In the genomic region with DNA sequence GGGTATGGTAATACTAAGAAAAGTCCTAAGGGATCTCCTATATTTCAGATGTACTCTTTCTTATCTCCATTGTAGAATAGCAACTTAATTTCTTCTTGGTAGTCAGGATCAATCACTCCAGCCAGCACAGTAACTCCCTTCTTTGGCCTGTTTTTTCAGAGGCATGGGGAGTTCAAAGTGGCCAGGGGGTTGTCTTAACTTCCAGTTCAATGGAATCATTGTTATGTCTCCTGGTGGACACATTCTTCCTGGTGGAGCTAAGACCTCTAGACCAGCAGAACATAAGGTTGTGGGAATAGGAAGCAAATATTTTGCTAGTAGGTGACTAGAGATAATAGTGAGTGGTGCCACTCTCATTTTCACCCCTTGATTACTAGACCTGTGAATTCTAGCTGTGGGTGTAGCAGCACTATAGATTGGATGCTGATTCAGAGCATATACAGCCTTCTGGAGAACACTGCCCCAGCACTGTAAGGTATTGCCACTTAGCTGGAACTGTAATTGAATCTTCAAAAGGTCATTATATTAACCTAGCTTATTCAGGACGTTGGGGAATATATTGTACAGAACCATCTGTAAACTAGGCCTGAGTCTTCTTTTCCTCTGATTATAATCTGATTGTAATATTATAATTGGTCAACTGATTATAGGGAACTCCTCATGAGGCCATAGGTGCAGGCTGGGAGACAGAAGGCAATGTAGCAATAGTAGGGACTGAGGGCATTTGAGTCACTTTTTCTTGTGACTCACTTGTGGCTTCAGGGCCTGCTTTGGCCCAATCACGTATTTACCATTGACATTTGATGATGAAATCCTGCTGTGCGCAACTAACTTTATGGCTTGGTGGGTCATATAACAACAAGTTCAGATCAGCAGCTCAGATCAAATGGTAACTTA, we compare ENCODE assay signal across 1 cellular context.
TF ChIP-seq lines count a peak whose summit lies in the region.

No MANE protein-coding gene starts in this region.

TF ChIP-seq in HEK293, 187 proteins besides CTCF, POLR2A, EP300 and RAD21 (continued from another document and continues in another):
- TF ChIP-seq ZNF10 (tag by site-specific recombination; IDR thresholded peaks at IDR 0.05) (peak; percentile 87), ZNF19 (tag by site-specific recombination; IDR thresholded peaks at IDR 0.05; ENCODE audit: low read depth) (no peak), EGR2 (tag by site-specific recombination; IDR thresholded peaks at IDR 0.05; ENCODE audit: low read depth) (no peak), ATF2 (tag by site-specific recombination; IDR thresholded peaks at IDR 0.05; ENCODE audit: low read depth) (peak; percentile 91), ZNF138 (tag by site-specific recombination; IDR thresholded peaks at IDR 0.05; ENCODE audit: borderline replicate concordance) (no peak), ZNF362 (tag by site-specific recombination; IDR thresholded peaks at IDR 0.05) (peak; percentile 29; the same call in 1 of the 2 replicates), ZNF747 (tag by site-specific recombination; IDR thresholded peaks at IDR 0.05) (no peak), ZNF529 (tag by site-specific recombination; IDR thresholded peaks at IDR 0.05; ENCODE audit: insufficient replicate concordance) (no peak), ZNF521 (tag by site-specific recombination; IDR thresholded peaks at IDR 0.05) (no peak), ZNF114 (tag by site-specific recombination; IDR thresholded peaks at IDR 0.05) (no peak), ZNF692 (tag by site-specific recombination; IDR thresholded peaks at IDR 0.05) (peak; percentile 83; the same call in 1 of the 2 replicates), HOXD13 (CRISPR knock-in tag; IDR thresholded peaks at IDR 0.05; ENCODE audit: borderline replicate concordance) (no peak), SP3 (tag by site-specific recombination; IDR thresholded peaks at IDR 0.05) (peak; percentile 51; the same call in 1 of the 2 replicates), ZNF148 (tag by site-specific recombination; IDR thresholded peaks at IDR 0.05; ENCODE audit: borderline replicate concordance) (no peak), ZBTB17 (tag by site-specific recombination; IDR thresholded peaks at IDR 0.05) (0 out of 2 replicates have a peak, but pooled peaks have one; percentile 40), ZNF626 (tag by site-specific recombination; IDR thresholded peaks at IDR 0.05) (no peak), ZFP41 (tag by site-specific recombination; IDR thresholded peaks at IDR 0.05; ENCODE audit: borderline replicate concordance) (no peak), ZNF707 (tag by site-specific recombination; IDR thresholded peaks at IDR 0.05) (no peak), KLF9 (tag by site-specific recombination; IDR thresholded peaks at IDR 0.05; ENCODE audit: low read depth) (peak; percentile 17; the same call in 1 of the 2 replicates), GLI2 (tag by site-specific recombination; IDR thresholded peaks at IDR 0.05; ENCODE audit: borderline replicate concordance, low read depth) (peak; percentile 88), ZNF18 (tag by site-specific recombination; IDR thresholded peaks at IDR 0.05) (0 out of 2 replicates have a peak, but pooled peaks have one; percentile 24), ZNF624 (tag by site-specific recombination; IDR thresholded peaks at IDR 0.05) (no peak), ZNF311 (tag by site-specific recombination; IDR thresholded peaks at IDR 0.05; ENCODE audit: borderline replicate concordance) (no peak), ZNF266 (tag by site-specific recombination; IDR thresholded peaks at IDR 0.05; ENCODE audit: low read depth) (no peak), ZNF76 (tag by site-specific recombination; IDR thresholded peaks at IDR 0.05; ENCODE audit: borderline replicate concordance, low read depth) (no peak), WT1 (tag by site-specific recombination; IDR thresholded peaks at IDR 0.05) (0 out of 2 replicates have a peak, but pooled peaks have one; percentile 32), ZNF580 (tag by site-specific recombination; IDR thresholded peaks at IDR 0.05) (peak; percentile 80), ZNF501 (tag by site-specific recombination; IDR thresholded peaks at IDR 0.05) (peak; percentile 63; the same call in 1 of the 2 replicates), ZBTB1 (tag by site-specific recombination; IDR thresholded peaks at IDR 0.05) (peak; percentile 71; the same call in 1 of the 2 replicates), IKZF3 (tag by site-specific recombination; IDR thresholded peaks at IDR 0.05) (peak; percentile 63), OVOL3 (tag by site-specific recombination; IDR thresholded peaks at IDR 0.05) (no peak)
- TF ChIP-seq, protein P1, sequence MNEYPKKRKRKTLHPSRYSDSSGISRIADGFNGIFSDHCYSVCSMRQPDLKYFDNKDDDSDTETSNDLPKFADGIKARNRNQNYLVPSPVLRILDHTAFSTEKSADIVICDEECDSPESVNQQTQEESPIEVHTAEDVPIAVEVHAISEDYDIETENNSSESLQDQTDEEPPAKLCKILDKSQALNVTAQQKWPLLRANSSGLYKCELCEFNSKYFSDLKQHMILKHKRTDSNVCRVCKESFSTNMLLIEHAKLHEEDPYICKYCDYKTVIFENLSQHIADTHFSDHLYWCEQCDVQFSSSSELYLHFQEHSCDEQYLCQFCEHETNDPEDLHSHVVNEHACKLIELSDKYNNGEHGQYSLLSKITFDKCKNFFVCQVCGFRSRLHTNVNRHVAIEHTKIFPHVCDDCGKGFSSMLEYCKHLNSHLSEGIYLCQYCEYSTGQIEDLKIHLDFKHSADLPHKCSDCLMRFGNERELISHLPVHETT (tag by site-specific recombination; IDR thresholded peaks at IDR 0.05) = peak; percentile 96
- TF ChIP-seq, protein P2, sequence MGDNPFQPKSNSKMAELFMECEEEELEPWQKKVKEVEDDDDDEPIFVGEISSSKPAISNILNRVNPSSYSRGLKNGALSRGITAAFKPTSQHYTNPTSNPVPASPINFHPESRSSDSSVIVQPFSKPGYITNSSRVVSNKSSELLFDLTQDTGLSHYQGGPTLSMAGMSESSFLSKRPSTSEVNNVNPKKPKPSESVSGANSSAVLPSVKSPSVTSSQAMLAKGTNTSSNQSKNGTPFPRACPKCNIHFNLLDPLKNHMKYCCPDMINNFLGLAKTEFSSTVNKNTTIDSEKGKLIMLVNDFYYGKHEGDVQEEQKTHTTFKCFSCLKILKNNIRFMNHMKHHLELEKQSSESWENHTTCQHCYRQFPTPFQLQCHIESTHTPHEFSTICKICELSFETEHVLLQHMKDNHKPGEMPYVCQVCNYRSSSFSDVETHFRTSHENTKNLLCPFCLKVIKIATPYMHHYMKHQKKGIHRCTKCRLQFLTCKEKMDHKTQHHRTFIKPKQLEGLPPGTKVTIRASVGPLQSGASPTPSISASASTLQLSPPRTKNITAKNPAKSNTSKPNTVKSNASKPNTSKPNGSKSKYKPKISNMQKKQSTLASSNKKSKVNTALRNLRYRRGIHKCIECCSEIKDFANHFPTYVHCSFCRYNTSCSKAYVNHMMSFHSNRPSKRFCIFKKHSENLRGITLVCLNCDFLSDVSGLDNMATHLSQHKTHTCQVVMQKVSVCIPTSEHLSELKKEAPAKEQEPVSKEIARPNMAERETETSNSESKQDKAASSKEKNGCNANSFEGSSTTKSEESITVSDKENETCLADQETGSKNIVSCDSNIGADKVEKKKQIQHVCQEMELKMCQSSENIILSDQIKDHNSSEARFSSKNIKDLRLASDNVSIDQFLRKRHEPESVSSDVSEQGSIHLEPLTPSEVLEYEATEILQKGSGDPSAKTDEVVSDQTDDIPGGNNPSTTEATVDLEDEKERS (tag by site-specific recombination; IDR thresholded peaks at IDR 0.05) = peak; percentile 49; the same call in 1 of the 2 replicates
- TF ChIP-seq, protein P3, sequence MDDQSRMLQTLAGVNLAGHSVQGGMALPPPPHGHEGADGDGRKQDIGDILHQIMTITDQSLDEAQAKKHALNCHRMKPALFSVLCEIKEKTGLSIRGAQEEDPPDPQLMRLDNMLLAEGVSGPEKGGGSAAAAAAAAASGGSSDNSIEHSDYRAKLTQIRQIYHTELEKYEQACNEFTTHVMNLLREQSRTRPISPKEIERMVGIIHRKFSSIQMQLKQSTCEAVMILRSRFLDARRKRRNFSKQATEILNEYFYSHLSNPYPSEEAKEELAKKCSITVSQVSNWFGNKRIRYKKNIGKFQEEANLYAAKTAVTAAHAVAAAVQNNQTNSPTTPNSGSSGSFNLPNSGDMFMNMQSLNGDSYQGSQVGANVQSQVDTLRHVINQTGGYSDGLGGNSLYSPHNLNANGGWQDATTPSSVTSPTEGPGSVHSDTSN (CRISPR knock-in tag; IDR thresholded peaks at IDR 0.05) = no peak
- TF ChIP-seq, protein P4, sequence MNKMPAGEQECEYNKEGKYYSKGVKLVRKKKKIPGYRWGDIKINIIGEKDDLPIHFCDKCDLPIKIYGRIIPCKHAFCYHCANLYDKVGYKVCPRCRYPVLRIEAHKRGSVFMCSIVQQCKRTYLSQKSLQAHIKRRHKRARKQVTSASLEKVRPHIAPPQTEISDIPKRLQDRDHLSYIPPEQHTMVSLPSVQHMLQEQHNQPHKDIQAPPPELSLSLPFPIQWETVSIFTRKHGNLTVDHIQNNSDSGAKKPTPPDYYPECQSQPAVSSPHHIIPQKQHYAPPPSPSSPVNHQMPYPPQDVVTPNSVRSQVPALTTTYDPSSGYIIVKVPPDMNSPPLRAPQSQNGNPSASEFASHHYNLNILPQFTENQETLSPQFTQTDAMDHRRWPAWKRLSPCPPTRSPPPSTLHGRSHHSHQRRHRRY (tag by site-specific recombination; IDR thresholded peaks at IDR 0.05) = no peak
- TF ChIP-seq, protein P5, sequence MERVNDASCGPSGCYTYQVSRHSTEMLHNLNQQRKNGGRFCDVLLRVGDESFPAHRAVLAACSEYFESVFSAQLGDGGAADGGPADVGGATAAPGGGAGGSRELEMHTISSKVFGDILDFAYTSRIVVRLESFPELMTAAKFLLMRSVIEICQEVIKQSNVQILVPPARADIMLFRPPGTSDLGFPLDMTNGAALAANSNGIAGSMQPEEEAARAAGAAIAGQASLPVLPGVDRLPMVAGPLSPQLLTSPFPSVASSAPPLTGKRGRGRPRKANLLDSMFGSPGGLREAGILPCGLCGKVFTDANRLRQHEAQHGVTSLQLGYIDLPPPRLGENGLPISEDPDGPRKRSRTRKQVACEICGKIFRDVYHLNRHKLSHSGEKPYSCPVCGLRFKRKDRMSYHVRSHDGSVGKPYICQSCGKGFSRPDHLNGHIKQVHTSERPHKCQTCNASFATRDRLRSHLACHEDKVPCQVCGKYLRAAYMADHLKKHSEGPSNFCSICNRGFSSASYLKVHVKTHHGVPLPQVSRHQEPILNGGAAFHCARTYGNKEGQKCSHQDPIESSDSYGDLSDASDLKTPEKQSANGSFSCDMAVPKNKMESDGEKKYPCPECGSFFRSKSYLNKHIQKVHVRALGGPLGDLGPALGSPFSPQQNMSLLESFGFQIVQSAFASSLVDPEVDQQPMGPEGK (tag by site-specific recombination; IDR thresholded peaks at IDR 0.05) = peak; percentile 70
